In the genomic region with DNA sequence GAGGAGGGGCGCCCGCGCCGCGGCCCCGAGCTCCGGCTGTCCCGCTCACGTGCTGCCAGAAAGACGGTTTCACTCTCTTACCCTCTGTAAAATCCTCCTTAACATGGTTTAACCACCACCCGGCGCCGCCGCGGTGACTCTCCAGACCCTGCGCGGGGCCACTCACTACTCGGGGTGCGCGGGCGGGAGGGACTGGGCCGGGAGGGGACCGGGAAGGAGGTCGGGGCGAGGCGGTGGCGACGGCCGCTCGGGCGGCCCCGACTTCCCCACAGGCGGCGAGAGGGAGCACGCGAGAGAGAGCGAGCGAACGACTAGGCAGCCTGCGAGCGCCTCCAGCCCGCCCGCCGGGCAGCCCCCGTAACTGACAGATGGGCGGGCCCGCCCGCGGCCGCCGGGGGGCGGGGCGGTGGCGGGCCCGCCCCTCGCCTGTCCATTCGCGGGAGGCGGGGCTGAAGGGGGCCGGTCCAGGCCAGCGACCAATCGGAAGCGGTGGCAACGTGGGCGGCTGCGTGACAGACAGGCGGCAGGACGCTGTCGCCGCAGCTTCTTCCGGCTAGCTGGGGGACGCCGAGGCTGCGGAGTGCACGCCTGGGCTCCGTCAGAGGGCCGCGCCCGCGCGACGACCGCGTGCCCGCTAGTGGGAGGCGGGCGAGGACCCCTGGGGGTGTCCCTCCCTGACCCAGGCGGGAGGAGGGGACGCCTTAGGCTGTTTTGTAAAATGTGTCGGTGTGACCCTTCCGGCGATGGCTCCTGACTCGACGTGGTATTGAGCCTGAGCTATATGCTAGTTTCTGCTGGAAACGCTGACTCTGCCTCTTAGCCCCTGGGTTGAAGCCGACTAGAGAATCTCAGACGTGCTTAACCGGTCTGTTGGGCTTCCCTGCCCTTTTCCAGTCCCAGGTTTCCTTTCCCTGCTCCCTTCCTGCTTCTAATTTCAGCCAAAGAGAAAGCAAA, we compare ENCODE assay signal across 8 cellular contexts.
DNase-seq lines count a peak whose midpoint lies in the region; ATAC-seq and TF ChIP-seq lines count a peak whose summit lies in the region.

Gene EEA1 (minus strand): TSS at position 334 of the 954 bp plus-strand sequence. CDS start 229 bp downstream, at position 105.

- DNase-seq in AG09319 (ENCODE audit: extremely low read depth, low read depth) (peak; percentile 92), NCI-H345 treated with DMSO at 0.1 percent for 48 hours (lab: John Stamatoyannopoulos, UW; ENCODE audit: unreplicated experiment) (peak; percentile 85), islet precursor cell (peak; percentile 100)
- DNase-seq in activated CD4-positive, CD25-positive, alpha-beta regulatory T cell treated with anti-CD3 and anti-CD28 coated beads, Interleukin-2, amount 50 U/mL, for 16 hours (ENCODE audit: low read depth, low spot score), result peak; percentile 89
- peak; percentile 86 to 89 for DNase-seq in central memory CD8-positive, alpha-beta T cell (ENCODE audit: low spot score in 2 of 2)
- peak; percentile 92 to 97 (median 95) for DNase-seq in stimulated activated CD4-positive, alpha-beta T cell treated with anti-CD3 and anti-CD28 coated beads, Interleukin-12 subunit alpha, Interleukin-12 subunit beta, amount 100 ng/mL, for 48 hours (ENCODE audit: low read depth in 2 of 3, low spot score in 1 of 3)

- H3K4me1 Mint-ChIP-seq in central memory CD8-positive, alpha-beta T cell, result peaks cover 21% of the 10 kb centered on the region

- peak; percentile 3; the same call in 1 of the 2 replicates for TF ChIP-seq CTCF in AG09319 (IDR thresholded peaks at IDR 0.05; ENCODE audit: low read depth, low read length)

- ATAC-seq in GM19023 (IDR thresholded peaks at IDR 0.05; ENCODE audit: unreplicated experiment), result peak; percentile 89
- peak; percentile 85 for ATAC-seq in HG03280 (IDR thresholded peaks at IDR 0.05; ENCODE audit: unreplicated experiment)
- peak; percentile 82 for ATAC-seq in central memory CD8-positive, alpha-beta T cell (replicated peaks; ENCODE audit: extremely low read depth, poor library complexity, severe bottlenecking)

- peak within 1 kb of the TSS; percentile 78 for H3K4me3 Mint-ChIP-seq in central memory CD8-positive, alpha-beta T cell

- H3K27me3 Mint-ChIP-seq in central memory CD8-positive, alpha-beta T cell, result no peaks in the 10 kb centered on the region

- peak within 1 kb of the TSS; percentile 81 for H3K27ac Mint-ChIP-seq in central memory CD8-positive, alpha-beta T cell (ENCODE audit: low read depth)

- H3K9me3 Mint-ChIP-seq in central memory CD8-positive, alpha-beta T cell, result no peaks in the 10 kb centered on the region

- H3K36me3 Mint-ChIP-seq in central memory CD8-positive, alpha-beta T cell (ENCODE audit: insufficient read depth), result peaks cover 12% of the 10 kb centered on the region

Comparison
In these comparisons a context has a peak if more than half of its experiments do, and no peak if none do; other contexts are left out.
1. Peak in every context shown above with its lines: DNase-seq and ATAC-seq.